16 cellular contexts compared by ENCODE assay signal in the genomic region with DNA sequence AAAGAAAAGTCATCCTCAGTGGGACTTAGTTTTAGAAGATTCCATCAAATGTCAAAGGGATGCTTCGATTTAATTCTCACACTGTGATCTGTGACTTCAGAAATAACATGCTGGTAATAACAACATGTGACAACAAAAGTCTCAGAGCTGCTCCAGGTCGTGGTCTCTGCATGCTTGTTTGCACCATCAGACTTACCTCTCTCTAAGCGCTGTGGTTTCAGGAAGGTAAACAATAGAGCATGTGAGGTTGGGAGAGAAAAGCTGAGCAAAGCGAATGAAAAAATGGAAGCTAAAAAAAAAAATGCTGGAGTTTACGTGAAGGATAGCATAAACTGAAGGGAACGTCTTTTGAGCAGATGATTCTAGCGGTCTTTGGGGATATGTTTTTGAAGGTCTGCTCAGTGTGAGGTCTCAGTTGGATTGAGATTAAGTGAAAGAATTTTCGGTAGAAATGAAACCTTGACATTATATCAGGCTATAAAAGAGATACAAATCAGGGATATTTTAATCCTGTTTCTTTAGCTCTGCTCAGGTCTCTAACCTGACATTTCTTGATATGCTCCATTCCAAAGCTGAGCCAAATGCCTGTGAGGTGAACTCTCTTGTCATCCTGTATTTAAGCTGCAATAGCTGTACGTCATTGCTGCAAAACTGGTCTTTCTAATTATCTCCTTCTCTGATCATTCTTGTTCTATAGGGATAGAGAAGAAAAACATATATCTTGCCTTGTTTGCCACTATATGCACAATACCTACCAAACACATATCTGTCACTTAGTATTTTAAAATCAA.
DNase-seq lines count a peak whose midpoint lies in the region; ATAC-seq and TF ChIP-seq lines count a peak whose summit lies in the region.
"Had no signal": no experiment of that assay in that cellular context is flagged by ENCODE, and none has a peak within 500 bp of the region (broad histone marks: within the 10 kb centered on the region; RNA-seq: fewer than 3 reads in every experiment).

No MANE protein-coding gene starts in this region.

- no peaks in the 10 kb centered on the region for H3K27me3 Mint-ChIP-seq in type B pancreatic cell
- H3K27me3 Mint-ChIP-seq in Calu3 (ENCODE audit: unreplicated experiment): no peaks in the 10 kb centered on the region

- H3K4me1 ChIP-seq in adipocyte (ENCODE audit: control insufficient read depth, insufficient read depth, low read length) (peaks cover 9% of the 10 kb centered on the region), prostate gland (replicated peaks) (no peaks in the 10 kb centered on the region)
- H3K4me1 ChIP-seq: A549 had no signal

- H3K27ac Mint-ChIP-seq in type B pancreatic cell: peak overlapping the region; percentile 93
- no peak overlapping the region for H3K27ac Mint-ChIP-seq in Calu3 (ENCODE audit: unreplicated experiment)
- H3K27ac Mint-ChIP-seq: CD4-positive, alpha-beta memory T cell had no signal

- H3K4me3 ChIP-seq in adipocyte (ENCODE audit: low read length) (peak overlapping the region; percentile 36), prostate gland (peak overlapping the region in 1 of 2 donors; percentile 6)
- H3K4me3 ChIP-seq: A549, GM23248 had no signal

- no peak overlapping the region for H3K9ac ChIP-seq in adipocyte (ENCODE audit: low read length)
- H3K9ac ChIP-seq: GM23248 had no signal

- no peaks in the 10 kb centered on the region for H3K27me3 ChIP-seq in adipocyte (replicated peaks; ENCODE audit: control insufficient read depth, insufficient read depth, low read length)
- no peaks in the 10 kb centered on the region for H3K27me3 ChIP-seq in prostate gland (replicated peaks; ENCODE audit: insufficient read depth)
- H3K27me3 ChIP-seq: BE2C had no signal

- peaks cover 61% of the 10 kb centered on the region for H3K9me3 ChIP-seq in adipocyte (ENCODE audit: control insufficient read depth, low read length)
- no peaks in the 10 kb centered on the region for H3K9me3 ChIP-seq in prostate gland
- H3K9me3 ChIP-seq: BE2C had no signal

- H3K4me3 Mint-ChIP-seq in type B pancreatic cell (peak overlapping the region; percentile 79), Calu3 (ENCODE audit: low read depth, unreplicated experiment) (no peak overlapping the region)
- H3K4me3 Mint-ChIP-seq: CD4-positive, alpha-beta memory T cell had no signal

- H3K36me3 ChIP-seq in adipocyte (ENCODE audit: control insufficient read depth, insufficient read depth, low read length, severe bottlenecking) (peaks cover 11% of the 10 kb centered on the region), prostate gland (no peaks in the 10 kb centered on the region)

- H3K27ac ChIP-seq in prostate gland: peak overlapping the region; percentile 29 to 48
- H3K27ac ChIP-seq: A549, C4-2B, GM23248 had no signal

- TF ChIP-seq CTCF in prostate gland (IDR thresholded peaks at IDR 0.05) (no peak), type B pancreatic cell (conservative IDR thresholded peaks at IDR 0.05) (no peak), Calu3 (IDR thresholded peaks at IDR 0.05; ENCODE audit: unreplicated experiment) (no peak)

- peaks cover 11% of the 10 kb centered on the region for H3K36me3 Mint-ChIP-seq in type B pancreatic cell
- no peaks in the 10 kb centered on the region for H3K36me3 Mint-ChIP-seq in Calu3 (ENCODE audit: insufficient read depth, unreplicated experiment)
- H3K36me3 Mint-ChIP-seq: CD4-positive, alpha-beta memory T cell had no signal

- peaks cover 4% of the 10 kb centered on the region for H3K9me3 Mint-ChIP-seq in type B pancreatic cell
- peaks cover 24% of the 10 kb centered on the region for H3K9me3 Mint-ChIP-seq in Calu3 (ENCODE audit: low read depth, unreplicated experiment)

- CTCF ChIA-PET in Calu3 (lab: Charles Lee): no interaction called here

- intact Hi-C loops in prostate gland (cut with DNase I) (no loop called here), Calu3 (cut with micrococcal nuclease; ENCODE audit: unreplicated experiment) (no loop called here)

- WGBS in prostate gland: 34% methylated on average over 9 of the region's 9 CpGs

- no TSS peak for BruUV-seq in Calu3 (replicated peaks; lab: Mats Ljungman, UMichigan)

- ATAC-seq in esophagus mucosa: peak; percentile 84
- ATAC-seq in HG03460 (IDR thresholded peaks at IDR 0.05; ENCODE audit: unreplicated experiment): no peak
- ATAC-seq: A549, HCT116, HepG2 had no signal

- H3K4me1 Mint-ChIP-seq in type B pancreatic cell (ENCODE audit: unreplicated experiment): peaks cover 6% of the 10 kb centered on the region
- no peaks in the 10 kb centered on the region for H3K4me1 Mint-ChIP-seq in Calu3 (ENCODE audit: low read depth, unreplicated experiment)
- H3K4me1 Mint-ChIP-seq: CD4-positive, alpha-beta memory T cell had no signal

- TF ChIP-seq POLR2A in prostate gland (IDR thresholded peaks at IDR 0.05): no peak

- DNase-seq in adipocyte (ENCODE audit: low read depth): no peak
- DNase-seq in prostate gland (ENCODE audit: low spot score): no peak
- DNase-seq in type B pancreatic cell (ENCODE audit: extremely low spot score, unreplicated experiment): no peak
- DNase-seq in Calu3: no peak
- DNase-seq in NCI-H82 (lab: John Stamatoyannopoulos, UW): no peak
- DNase-seq: BE2C; CD4-positive, alpha-beta memory T cell; COR-L47; DMS53; GM23248 had no signal
